In genomic region chr17:8649157-8650118, GRCh38 we compare ENCODE assay signal across 18 cellular contexts. TPM values are rescaled to one million over a fixed set of nuclear protein-coding genes. Genes with fewer than 3 reads are reported as not detected.
DNase-seq lines count a peak whose midpoint lies in the region; ATAC-seq and TF ChIP-seq lines count a peak whose summit lies in the region.
"Had no signal": no experiment of that assay in that cellular context is flagged by ENCODE, and none has a peak within 500 bp of the region (broad histone marks: within the 10 kb centered on the region; RNA-seq: fewer than 3 reads in every experiment).

No MANE protein-coding gene starts in this region.

- no TSS peak for BruUV-seq in A673 (replicated peaks; lab: Mats Ljungman, UMichigan)

- H3K27ac ChIP-seq in gastroesophageal sphincter: no peak overlapping the region
- peak overlapping the region; percentile 78 to 85 for H3K27ac ChIP-seq in tibial artery
- no peak overlapping the region for H3K27ac ChIP-seq in A673 (ENCODE audit: low read depth, low read length, poor library complexity, severe bottlenecking)
- H3K27ac ChIP-seq: RWPE1 had no signal

- no peak for TF ChIP-seq EP300 in gastroesophageal sphincter (IDR thresholded peaks at IDR 0.05)

- peak; percentile 81 for ATAC-seq in gastroesophageal sphincter
- ATAC-seq in GM18502 (IDR thresholded peaks at IDR 0.05; ENCODE audit: poor library complexity, unreplicated experiment): no peak
- ATAC-seq: activated naive CD4-positive, alpha-beta T cell treated with anti-CD3 and anti-CD28 coated beads, Interleukin-2, amount 50 U/mL, for 72 hours had no signal

- CTCF ChIA-PET in A673 (lab: Charles Lee): no interaction called here

- H3K27me3 ChIP-seq in gastroesophageal sphincter (no peaks in the 10 kb centered on the region), tibial artery (no peaks in the 10 kb centered on the region), A673 (replicated peaks; ENCODE audit: insufficient read depth, low read depth, low read length, poor library complexity) (no peaks in the 10 kb centered on the region)

- H3K4me1 ChIP-seq in gastroesophageal sphincter (no peaks in the 10 kb centered on the region), tibial artery (peaks cover 0 to 43% (median 20%) of the 10 kb centered on the region in 4 donors), A673 (ENCODE audit: insufficient read depth, low read length, poor library complexity, severe bottlenecking) (no peaks in the 10 kb centered on the region)
- H3K4me1 ChIP-seq: HAP-1 had no signal

- intact Hi-C loops in tibial artery (cut with DNase I; ENCODE audit: low total_unique reads) (no loop called here), A673 (cut with micrococcal nuclease; ENCODE audit: unreplicated experiment) (no loop called here)
- intact Hi-C loops in activated T-helper 1 cell treated with anti-CD3 and anti-CD28 coated beads, Interleukin-12 subunit alpha, Interleukin-12 subunit beta, Interleukin-2, Interleukin-4 antibody, amounts not matched to agents 30 ng/mL and 10 ng/mL and 1 ng/mL, durations not matched to agents 14 hours and 24 hours and 36 hours (cut with micrococcal nuclease): no loop called here

- no peaks in the 10 kb centered on the region for H3K36me3 ChIP-seq in gastroesophageal sphincter
- H3K36me3 ChIP-seq in tibial artery: no peaks in the 10 kb centered on the region
- no peaks in the 10 kb centered on the region for H3K36me3 ChIP-seq in A673 (ENCODE audit: insufficient read depth, low read length, poor library complexity, severe bottlenecking)
- H3K36me3 ChIP-seq: HAP-1 had no signal

- H3K27ac Mint-ChIP-seq in activated T-helper 1 cell treated with anti-CD3 and anti-CD28 coated beads, Interleukin-12 subunit alpha, Interleukin-12 subunit beta, Interleukin-2, Interleukin-4 antibody, amounts not matched to agents 30 ng/mL and 10 ng/mL and 1 ng/mL, durations not matched to agents 14 hours and 24 hours and 36 hours: no peak overlapping the region
- H3K27ac Mint-ChIP-seq: activated naive CD4-positive, alpha-beta T cell treated with anti-CD3 and anti-CD28 coated beads, Interleukin-2, amount 50 U/mL, for 72 hours; stimulated activated naive CD8-positive, alpha-beta T cell treated with anti-CD3 and anti-CD28 coated beads, Interleukin-15, Interleukin-2, amounts not matched to agents 100 ng/mL and 50 ng/mL, for 24 hours had no signal

- 42 to 47% methylated on average over 11 to 17 of the region's 17 CpGs for WGBS in gastroesophageal sphincter (ENCODE audit: low coverage in 1 of 2), 2 donors

- H3K4me3 ChIP-seq in gastroesophageal sphincter (no peak overlapping the region), tibial artery (no peak overlapping the region), A673 (ENCODE audit: low read depth, low read length, poor library complexity, severe bottlenecking) (no peak overlapping the region)
- H3K4me3 ChIP-seq: HAP-1 had no signal

- DNase-seq in GM04504 (ENCODE audit: low read depth) (peak; percentile 92), amniotic epithelial cell (ENCODE audit: low read depth) (peak; percentile 98), tibial artery (peak; percentile 80 to 90), A673 (ENCODE audit: low spot score) (no peak)
- no peak for DNase-seq in activated T-helper 1 cell treated with anti-CD3 and anti-CD28 coated beads, Interleukin-12 subunit alpha, Interleukin-12 subunit beta, Interleukin-2, Interleukin-4 antibody, amounts not matched to agents 30 ng/mL and 10 ng/mL and 1 ng/mL, durations not matched to agents 14 hours and 24 hours and 36 hours (ENCODE audit: low spot score)
- DNase-seq: DMS153; effector CD4-positive, alpha-beta T cell; hypothalamus; mammary epithelial cell; NCI-H1436; NCI-H774; stimulated activated CD4-positive, alpha-beta T cell treated with anti-CD3 and anti-CD28 coated beads, Interleukin-4, amount 100 ng/mL, for 4 hours had no signal

- no peaks in the 10 kb centered on the region for H3K4me1 Mint-ChIP-seq in activated T-helper 1 cell treated with anti-CD3 and anti-CD28 coated beads, Interleukin-12 subunit alpha, Interleukin-12 subunit beta, Interleukin-2, Interleukin-4 antibody, amounts not matched to agents 30 ng/mL and 10 ng/mL and 1 ng/mL, durations not matched to agents 14 hours and 24 hours and 36 hours (ENCODE audit: low read depth)

- H3K27me3 Mint-ChIP-seq in activated T-helper 1 cell treated with anti-CD3 and anti-CD28 coated beads, Interleukin-12 subunit alpha, Interleukin-12 subunit beta, Interleukin-2, Interleukin-4 antibody, amounts not matched to agents 30 ng/mL and 10 ng/mL and 1 ng/mL, durations not matched to agents 14 hours and 24 hours and 36 hours (ENCODE audit: insufficient read depth): peaks cover 9% of the 10 kb centered on the region

- H3K9me3 Mint-ChIP-seq in activated T-helper 1 cell treated with anti-CD3 and anti-CD28 coated beads, Interleukin-12 subunit alpha, Interleukin-12 subunit beta, Interleukin-2, Interleukin-4 antibody, amounts not matched to agents 30 ng/mL and 10 ng/mL and 1 ng/mL, durations not matched to agents 14 hours and 24 hours and 36 hours: no peaks in the 10 kb centered on the region
- H3K9me3 Mint-ChIP-seq: activated naive CD4-positive, alpha-beta T cell treated with anti-CD3 and anti-CD28 coated beads, Interleukin-2, amount 50 U/mL, for 72 hours; stimulated activated naive CD8-positive, alpha-beta T cell treated with anti-CD3 and anti-CD28 coated beads, Interleukin-15, Interleukin-2, amounts not matched to agents 100 ng/mL and 50 ng/mL, for 24 hours had no signal

- POLR2A ChIA-PET in A673 (lab: Charles Lee; ENCODE audit: low non-redundant PET): no interaction called here

- H3K36me3 Mint-ChIP-seq in activated T-helper 1 cell treated with anti-CD3 and anti-CD28 coated beads, Interleukin-12 subunit alpha, Interleukin-12 subunit beta, Interleukin-2, Interleukin-4 antibody, amounts not matched to agents 30 ng/mL and 10 ng/mL and 1 ng/mL, durations not matched to agents 14 hours and 24 hours and 36 hours (ENCODE audit: low read depth): no peaks in the 10 kb centered on the region
- H3K36me3 Mint-ChIP-seq: activated naive CD4-positive, alpha-beta T cell treated with anti-CD3 and anti-CD28 coated beads, Interleukin-2, amount 50 U/mL, for 72 hours had no signal

- H3K9me3 ChIP-seq in gastroesophageal sphincter (no peaks in the 10 kb centered on the region), tibial artery (no peaks in the 10 kb centered on the region), A673 (ENCODE audit: low read depth, low read length, poor library complexity, severe bottlenecking) (no peaks in the 10 kb centered on the region)
- H3K9me3 ChIP-seq: HAP-1 had no signal

- no peak for TF ChIP-seq POLR2A in gastroesophageal sphincter (IDR thresholded peaks at IDR 0.05)

- no peak overlapping the region for H3K4me3 Mint-ChIP-seq in activated T-helper 1 cell treated with anti-CD3 and anti-CD28 coated beads, Interleukin-12 subunit alpha, Interleukin-12 subunit beta, Interleukin-2, Interleukin-4 antibody, amounts not matched to agents 30 ng/mL and 10 ng/mL and 1 ng/mL, durations not matched to agents 14 hours and 24 hours and 36 hours
- H3K4me3 Mint-ChIP-seq: stimulated activated naive CD8-positive, alpha-beta T cell treated with anti-CD3 and anti-CD28 coated beads, Interleukin-15, Interleukin-2, amounts not matched to agents 100 ng/mL and 50 ng/mL, for 24 hours had no signal

- TF ChIP-seq CTCF in gastroesophageal sphincter (IDR thresholded peaks at IDR 0.05) (no peak), tibial artery (IDR thresholded peaks at IDR 0.05) (no peak), A673 (conservative IDR thresholded peaks at IDR 0.05; ENCODE audit: low read depth, low read length) (no peak)

RNA-seq across cellular contexts. Expression of gene MYH10, which starts 18.9 kb away (rescaled TPM):
- 10 to 100 TPM; 26.0 to 40.9 (median 34.6) TPM for total RNA-seq in gastroesophageal sphincter
- total RNA-seq in A673 (2021): 129 and 167 TPM in 2 replicates
- total RNA-seq in activated T-helper 1 cell treated with anti-CD3 and anti-CD28 coated beads, Interleukin-12 subunit alpha, Interleukin-12 subunit beta, Interleukin-2, Interleukin-4 antibody, amounts not matched to agents 30 ng/mL and 10 ng/mL and 1 ng/mL, durations not matched to agents 14 hours and 24 hours and 36 hours: 13.2 and 15.3 TPM in 2 replicates

Comparison
In these comparisons a context has a peak if more than half of its experiments do, and no peak if none do; other contexts are left out.
1. DNase-seq: peak in GM04504 (single experiment), amniotic epithelial cell (single experiment) and tibial artery (2 of 2); none in A673 (single experiment) and activated T-helper 1 cell treated with anti-CD3 and anti-CD28 coated beads, Interleukin-12 subunit alpha, Interleukin-12 subunit beta, Interleukin-2, Interleukin-4 antibody, amounts not matched to agents 30 ng/mL and 10 ng/mL and 1 ng/mL, durations not matched to agents 14 hours and 24 hours and 36 hours (single experiment).
2. H3K27ac ChIP-seq: peak in tibial artery (2 of 2); none in gastroesophageal sphincter (0 of 4) and A673 (single experiment).